Comparison of ENCODE assay signal across 9 cellular contexts in genomic region chr3:194046995-194047681, GRCh38.
A peak's percentile ranks its signal among the peaks of the same experiment; 100 is the strongest.
DNase-seq lines count a peak whose midpoint lies in the region; ATAC-seq and TF ChIP-seq lines count a peak whose summit lies in the region.
"Had no signal": no experiment of that assay in that cellular context is flagged by ENCODE, and none has a peak within 500 bp of the region (broad histone marks: within the 10 kb centered on the region; RNA-seq: fewer than 3 reads in every experiment).

No MANE protein-coding gene starts in this region.

- intact Hi-C loops in body of pancreas (cut with DNase I), result no loop called here

- H4K20me1 ChIP-seq in DND-41 (ENCODE audit: insufficient read depth, low read length) (no peaks in the 10 kb centered on the region), Loucy (ENCODE audit: insufficient read depth, low read length, poor library complexity, severe bottlenecking) (no peaks in the 10 kb centered on the region), neural progenitor cell (ENCODE audit: low read depth) (no peaks in the 10 kb centered on the region)

- TF ChIP-seq POLR2A in body of pancreas (IDR thresholded peaks at IDR 0.05), result peak in 1 of 3 donors; percentile 16

- H3K79me2 ChIP-seq in DND-41 (ENCODE audit: insufficient read depth, low read length), result no peaks in the 10 kb centered on the region
- H3K79me2 ChIP-seq in Loucy (ENCODE audit: insufficient read depth, low read length), result no peaks in the 10 kb centered on the region
- H3K79me2 ChIP-seq in neural progenitor cell (ENCODE audit: low read depth), result no peaks in the 10 kb centered on the region

- DNase-seq in DND-41, result peak; percentile 23
- DNase-seq in body of pancreas, result peak; percentile 78 to 93 (median 90)
- DNase-seq in neural progenitor cell (ENCODE audit: low spot score), result no peak
- DNase-seq in activated gamma-delta T cell treated with Interleukin-2 at 50 U/mL for 16 hours, result no peak
- no peak for DNase-seq in ureter (ENCODE audit: low spot score)
- DNase-seq: naive thymus-derived CD8-positive, alpha-beta T cell had no signal

- no peaks in the 10 kb centered on the region for H3F3A ChIP-seq in Loucy (ENCODE audit: low read depth)
- no peaks in the 10 kb centered on the region for H3F3A ChIP-seq in neural progenitor cell (ENCODE audit: low read depth)

- no peak for TF ChIP-seq CTCF in DND-41 (IDR thresholded peaks at IDR 0.05; ENCODE audit: borderline replicate concordance, extremely low read depth, low read length, poor library complexity, severe bottlenecking)
- no peak for TF ChIP-seq CTCF in Loucy (conservative IDR thresholded peaks at IDR 0.05; ENCODE audit: low read length)
- TF ChIP-seq CTCF in body of pancreas (IDR thresholded peaks at IDR 0.05), result no peak
- TF ChIP-seq CTCF in neural progenitor cell (IDR thresholded peaks at IDR 0.05), result no peak

- H3K9me3 ChIP-seq in DND-41 (ENCODE audit: insufficient read depth, low read length, severe bottlenecking), result peaks cover 22% of the 10 kb centered on the region
- peaks cover 19% of the 10 kb centered on the region; the same call in 1 of the 2 replicates for H3K9me3 ChIP-seq in Loucy (ENCODE audit: insufficient read depth, low read depth, low read length)
- H3K9me3 ChIP-seq in body of pancreas, result peaks cover 0 to 6% (median 0%) of the 10 kb centered on the region in 3 donors
- H3K9me3 ChIP-seq in neural progenitor cell (ENCODE audit: low read depth), result peaks cover 10% of the 10 kb centered on the region

- peaks cover 14% of the 10 kb centered on the region for H3K27me3 ChIP-seq in DND-41 (ENCODE audit: insufficient read depth, low read length, poor library complexity)
- no peaks in the 10 kb centered on the region for H3K27me3 ChIP-seq in Loucy (ENCODE audit: insufficient read depth, low read length, poor library complexity, severe bottlenecking)
- H3K27me3 ChIP-seq in body of pancreas, result no peaks in the 10 kb centered on the region
- no peaks in the 10 kb centered on the region for H3K27me3 ChIP-seq in neural progenitor cell

- H3K9me2 ChIP-seq in Loucy (replicated peaks; ENCODE audit: low read depth, low read length), result no peaks in the 10 kb centered on the region

- H3K4me1 ChIP-seq in DND-41 (ENCODE audit: insufficient read depth, low read length), result no peaks in the 10 kb centered on the region
- H3K4me1 ChIP-seq in Loucy (ENCODE audit: insufficient read depth, low read length, poor library complexity, severe bottlenecking), result peaks cover 37% of the 10 kb centered on the region
- peaks cover 16% of the 10 kb centered on the region for H3K4me1 ChIP-seq in body of pancreas
- H3K4me1 ChIP-seq in neural progenitor cell, result no peaks in the 10 kb centered on the region

- no peak overlapping the region for H3K4me3 ChIP-seq in DND-41 (ENCODE audit: low read depth in 1 of 2, low read length in 2 of 2)
- no peak overlapping the region for H3K4me3 ChIP-seq in Loucy (ENCODE audit: low read length, poor library complexity, severe bottlenecking)
- H3K4me3 ChIP-seq in body of pancreas, result no peak overlapping the region
- H3K4me3 ChIP-seq in neural progenitor cell, result no peak overlapping the region

- no peaks in the 10 kb centered on the region for H3K36me3 ChIP-seq in DND-41 (ENCODE audit: insufficient read depth, low read length)
- H3K36me3 ChIP-seq in Loucy (ENCODE audit: insufficient read depth, low read length), result no peaks in the 10 kb centered on the region
- H3K36me3 ChIP-seq in body of pancreas (replicated peaks in 1 of 2; ENCODE audit: insufficient read depth in 1 of 2, low read depth in 2 of 2), result no peaks in the 10 kb centered on the region
- H3K36me3 ChIP-seq in neural progenitor cell, result no peaks in the 10 kb centered on the region

- H3K27ac ChIP-seq in DND-41 (ENCODE audit: low read length), result no peak overlapping the region
- peak overlapping the region; percentile 62 to 77 (median 68) for H3K27ac ChIP-seq in body of pancreas
- H3K27ac ChIP-seq in neural progenitor cell, result no peak overlapping the region

- no peak overlapping the region for H2AFZ ChIP-seq in DND-41 (ENCODE audit: low read depth, low read length)
- H2AFZ ChIP-seq in Loucy (ENCODE audit: low read length), result peak overlapping the region; percentile 65
- peak overlapping the region; percentile 3 for H2AFZ ChIP-seq in neural progenitor cell (replicated peaks)

- H3K4me3 Mint-ChIP-seq in neural progenitor cell, result no peak overlapping the region
- H3K4me3 Mint-ChIP-seq: naive thymus-derived CD8-positive, alpha-beta T cell had no signal

- H3K36me3 Mint-ChIP-seq in neural progenitor cell, result peaks cover 6% of the 10 kb centered on the region

- WGBS in body of pancreas, 2 donors, result 3% methylated on average over 3 to 4 of the region's 4 CpGs

- peaks cover 20% of the 10 kb centered on the region for H3K9me3 Mint-ChIP-seq in neural progenitor cell

- peak; percentile 80 for ATAC-seq in DND-41 (ENCODE audit: insufficient read depth, low read depth)
- peak; percentile 96 for ATAC-seq in body of pancreas
- no peak for ATAC-seq in HG03045 (IDR thresholded peaks at IDR 0.05; ENCODE audit: unreplicated experiment)
- ATAC-seq in GM21528 (IDR thresholded peaks at IDR 0.05; ENCODE audit: low FRiP score, unreplicated experiment), result no peak
- ATAC-seq: naive thymus-derived CD8-positive, alpha-beta T cell had no signal

- H3K27ac Mint-ChIP-seq in neural progenitor cell, result no peak overlapping the region
- H3K27ac Mint-ChIP-seq: naive thymus-derived CD8-positive, alpha-beta T cell had no signal

- peaks cover 7% of the 10 kb centered on the region for H3K27me3 Mint-ChIP-seq in neural progenitor cell (ENCODE audit: insufficient read depth, low read depth)

- no peak overlapping the region for H3K4me2 ChIP-seq in DND-41 (ENCODE audit: insufficient read depth, low read length)
- H3K4me2 ChIP-seq in Loucy (ENCODE audit: low read depth, low read length, poor library complexity, severe bottlenecking), result peak overlapping the region; percentile 62
- no peak overlapping the region for H3K4me2 ChIP-seq in neural progenitor cell

- peaks cover 24% of the 10 kb centered on the region for H3K4me1 Mint-ChIP-seq in neural progenitor cell

- H3K9ac ChIP-seq in DND-41 (ENCODE audit: low read depth, low read length) (no peak overlapping the region), Loucy (ENCODE audit: low read depth, low read length, poor library complexity, severe bottlenecking) (peak overlapping the region; percentile 39), neural progenitor cell (no peak overlapping the region)

Comparison
In these comparisons a context has a peak if more than half of its experiments do, and no peak if none do; other contexts are left out.
1. ATAC-seq: peak in DND-41 (single experiment) and body of pancreas (single experiment); none in HG03045 (single experiment) and GM21528 (single experiment).
2. DNase-seq: peak in DND-41 (single experiment) and body of pancreas (4 of 4); none in neural progenitor cell (single experiment), activated gamma-delta T cell treated with Interleukin-2 at 50 U/mL for 16 hours (single experiment) and ureter (single experiment).
3. H3K27ac ChIP-seq: peak in body of pancreas (4 of 4); none in DND-41 (single experiment) and neural progenitor cell (single experiment).